Comparison of ENCODE assay signal across 1 cellular context in genomic region chr1:163321311-163322305, GRCh38.
TF ChIP-seq lines count a peak whose summit lies in the region.

TSS of gene NUF2 (plus strand) at chr1:163321954. CDS start at chr1:163326052, 4,098 bp downstream.

TF ChIP-seq in HepG2, 621 proteins besides CTCF, POLR2A, EP300 and RAD21 (continued from another document and continues in another):
- TF ChIP-seq CEBPG (CRISPR knock-in tag; IDR thresholded peaks at IDR 0.05) = peak; percentile 68
- peak; percentile 84; the same call in 1 of the 2 replicates for TF ChIP-seq SAFB2 (CRISPR knock-in tag; IDR thresholded peaks at IDR 0.05; ENCODE audit: borderline replicate concordance, low read depth)
- TF ChIP-seq ZNF501 (CRISPR knock-in tag; IDR thresholded peaks at IDR 0.05) = peak; percentile 99
- TF ChIP-seq ZNF792 (CRISPR knock-in tag; IDR thresholded peaks at IDR 0.05) = peak; percentile 99
- TF ChIP-seq, protein P1, sequence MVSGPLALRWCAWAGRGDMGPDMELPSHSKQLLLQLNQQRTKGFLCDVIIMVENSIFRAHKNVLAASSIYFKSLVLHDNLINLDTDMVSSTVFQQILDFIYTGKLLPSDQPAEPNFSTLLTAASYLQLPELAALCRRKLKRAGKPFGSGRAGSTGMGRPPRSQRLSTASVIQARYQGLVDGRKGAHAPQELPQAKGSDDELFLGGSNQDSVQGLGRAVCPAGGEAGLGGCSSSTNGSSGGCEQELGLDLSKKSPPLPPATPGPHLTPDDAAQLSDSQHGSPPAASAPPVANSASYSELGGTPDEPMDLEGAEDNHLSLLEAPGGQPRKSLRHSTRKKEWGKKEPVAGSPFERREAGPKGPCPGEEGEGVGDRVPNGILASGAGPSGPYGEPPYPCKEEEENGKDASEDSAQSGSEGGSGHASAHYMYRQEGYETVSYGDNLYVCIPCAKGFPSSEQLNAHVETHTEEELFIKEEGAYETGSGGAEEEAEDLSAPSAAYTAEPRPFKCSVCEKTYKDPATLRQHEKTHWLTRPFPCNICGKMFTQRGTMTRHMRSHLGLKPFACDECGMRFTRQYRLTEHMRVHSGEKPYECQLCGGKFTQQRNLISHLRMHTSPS (CRISPR knock-in tag; IDR thresholded peaks at IDR 0.05; ENCODE audit: low read depth) = no peak
- TF ChIP-seq ZNF274 (CRISPR knock-in tag; IDR thresholded peaks at IDR 0.05) = peak; percentile 95
- TF ChIP-seq MED13 (CRISPR knock-in tag; IDR thresholded peaks at IDR 0.05) = peak; percentile 89
- peak; percentile 97; the same call in 1 of the 2 replicates for TF ChIP-seq ZNF598 (CRISPR knock-in tag; IDR thresholded peaks at IDR 0.05; ENCODE audit: borderline replicate concordance)
- TF ChIP-seq ZNF33B (CRISPR knock-in tag; IDR thresholded peaks at IDR 0.05) = peak; percentile 81; the same call in 1 of the 2 replicates
- TF ChIP-seq TRAFD1 (CRISPR knock-in tag; IDR thresholded peaks at IDR 0.05; ENCODE audit: borderline replicate concordance) = no peak; the same call in 1 of the 2 replicates
- peak; percentile 48; the same call in 1 of the 2 replicates for TF ChIP-seq HHEX (CRISPR knock-in tag; IDR thresholded peaks at IDR 0.05)
- TF ChIP-seq ADNP (CRISPR knock-in tag; IDR thresholded peaks at IDR 0.05) = no peak
- TF ChIP-seq ZNF468 (CRISPR knock-in tag; IDR thresholded peaks at IDR 0.05) = no peak
- TF ChIP-seq HOXA7 (CRISPR knock-in tag; IDR thresholded peaks at IDR 0.05) = peak; percentile 49; the same call in 1 of the 2 replicates
- TF ChIP-seq ATM (IDR thresholded peaks at IDR 0.05; ENCODE audit: borderline replicate concordance) = no peak
- TF ChIP-seq NR3C1 (CRISPR knock-in tag; IDR thresholded peaks at IDR 0.05) = no peak
- TF ChIP-seq SMARCC2 (IDR thresholded peaks at IDR 0.05) = no peak
- TF ChIP-seq DMAP1 (CRISPR knock-in tag; IDR thresholded peaks at IDR 0.05) = peak; percentile 99
- TF ChIP-seq AHR (CRISPR knock-in tag; IDR thresholded peaks at IDR 0.05) = peak; percentile 99
- TF ChIP-seq, protein P2, sequence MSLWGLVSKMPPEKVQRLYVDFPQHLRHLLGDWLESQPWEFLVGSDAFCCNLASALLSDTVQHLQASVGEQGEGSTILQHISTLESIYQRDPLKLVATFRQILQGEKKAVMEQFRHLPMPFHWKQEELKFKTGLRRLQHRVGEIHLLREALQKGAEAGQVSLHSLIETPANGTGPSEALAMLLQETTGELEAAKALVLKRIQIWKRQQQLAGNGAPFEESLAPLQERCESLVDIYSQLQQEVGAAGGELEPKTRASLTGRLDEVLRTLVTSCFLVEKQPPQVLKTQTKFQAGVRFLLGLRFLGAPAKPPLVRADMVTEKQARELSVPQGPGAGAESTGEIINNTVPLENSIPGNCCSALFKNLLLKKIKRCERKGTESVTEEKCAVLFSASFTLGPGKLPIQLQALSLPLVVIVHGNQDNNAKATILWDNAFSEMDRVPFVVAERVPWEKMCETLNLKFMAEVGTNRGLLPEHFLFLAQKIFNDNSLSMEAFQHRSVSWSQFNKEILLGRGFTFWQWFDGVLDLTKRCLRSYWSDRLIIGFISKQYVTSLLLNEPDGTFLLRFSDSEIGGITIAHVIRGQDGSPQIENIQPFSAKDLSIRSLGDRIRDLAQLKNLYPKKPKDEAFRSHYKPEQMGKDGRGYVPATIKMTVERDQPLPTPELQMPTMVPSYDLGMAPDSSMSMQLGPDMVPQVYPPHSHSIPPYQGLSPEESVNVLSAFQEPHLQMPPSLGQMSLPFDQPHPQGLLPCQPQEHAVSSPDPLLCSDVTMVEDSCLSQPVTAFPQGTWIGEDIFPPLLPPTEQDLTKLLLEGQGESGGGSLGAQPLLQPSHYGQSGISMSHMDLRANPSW (CRISPR knock-in tag; IDR thresholded peaks at IDR 0.05; ENCODE audit: borderline replicate concordance) = peak; percentile 95; the same call in 1 of the 2 replicates
- peak; percentile 62 for TF ChIP-seq NFYB (CRISPR knock-in tag; IDR thresholded peaks at IDR 0.05)
- TF ChIP-seq FOXM1 (CRISPR knock-in tag; IDR thresholded peaks at IDR 0.05) = peak; percentile 98
- TF ChIP-seq, protein P3, sequence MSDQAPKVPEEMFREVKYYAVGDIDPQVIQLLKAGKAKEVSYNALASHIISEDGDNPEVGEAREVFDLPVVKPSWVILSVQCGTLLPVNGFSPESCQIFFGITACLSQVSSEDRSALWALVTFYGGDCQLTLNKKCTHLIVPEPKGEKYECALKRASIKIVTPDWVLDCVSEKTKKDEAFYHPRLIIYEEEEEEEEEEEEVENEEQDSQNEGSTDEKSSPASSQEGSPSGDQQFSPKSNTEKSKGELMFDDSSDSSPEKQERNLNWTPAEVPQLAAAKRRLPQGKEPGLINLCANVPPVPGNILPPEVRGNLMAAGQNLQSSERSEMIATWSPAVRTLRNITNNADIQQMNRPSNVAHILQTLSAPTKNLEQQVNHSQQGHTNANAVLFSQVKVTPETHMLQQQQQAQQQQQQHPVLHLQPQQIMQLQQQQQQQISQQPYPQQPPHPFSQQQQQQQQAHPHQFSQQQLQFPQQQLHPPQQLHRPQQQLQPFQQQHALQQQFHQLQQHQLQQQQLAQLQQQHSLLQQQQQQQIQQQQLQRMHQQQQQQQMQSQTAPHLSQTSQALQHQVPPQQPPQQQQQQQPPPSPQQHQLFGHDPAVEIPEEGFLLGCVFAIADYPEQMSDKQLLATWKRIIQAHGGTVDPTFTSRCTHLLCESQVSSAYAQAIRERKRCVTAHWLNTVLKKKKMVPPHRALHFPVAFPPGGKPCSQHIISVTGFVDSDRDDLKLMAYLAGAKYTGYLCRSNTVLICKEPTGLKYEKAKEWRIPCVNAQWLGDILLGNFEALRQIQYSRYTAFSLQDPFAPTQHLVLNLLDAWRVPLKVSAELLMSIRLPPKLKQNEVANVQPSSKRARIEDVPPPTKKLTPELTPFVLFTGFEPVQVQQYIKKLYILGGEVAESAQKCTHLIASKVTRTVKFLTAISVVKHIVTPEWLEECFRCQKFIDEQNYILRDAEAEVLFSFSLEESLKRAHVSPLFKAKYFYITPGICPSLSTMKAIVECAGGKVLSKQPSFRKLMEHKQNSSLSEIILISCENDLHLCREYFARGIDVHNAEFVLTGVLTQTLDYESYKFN (CRISPR knock-in tag; conservative IDR thresholded peaks at IDR 0.05) = peak; percentile 66
- TF ChIP-seq, protein P4, sequence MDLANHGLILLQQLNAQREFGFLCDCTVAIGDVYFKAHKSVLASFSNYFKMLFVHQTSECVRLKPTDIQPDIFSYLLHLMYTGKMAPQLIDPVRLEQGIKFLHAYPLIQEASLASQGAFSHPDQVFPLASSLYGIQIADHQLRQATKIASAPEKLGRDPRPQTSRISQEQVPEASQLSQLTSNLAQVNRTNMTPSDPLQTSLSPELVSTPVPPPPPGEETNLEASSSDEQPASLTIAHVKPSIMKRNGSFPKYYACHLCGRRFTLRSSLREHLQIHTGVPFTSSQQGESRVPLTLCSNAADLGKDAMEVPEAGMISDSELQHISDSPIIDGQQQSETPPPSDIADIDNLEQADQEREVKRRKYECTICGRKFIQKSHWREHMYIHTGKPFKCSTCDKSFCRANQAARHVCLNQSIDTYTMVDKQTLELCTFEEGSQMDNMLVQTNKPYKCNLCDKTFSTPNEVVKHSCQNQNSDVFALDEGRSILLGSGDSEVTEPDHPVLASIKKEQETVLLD (CRISPR knock-in tag; IDR thresholded peaks at IDR 0.05; ENCODE audit: low read depth) = peak; percentile 95
- TF ChIP-seq, protein P5, sequence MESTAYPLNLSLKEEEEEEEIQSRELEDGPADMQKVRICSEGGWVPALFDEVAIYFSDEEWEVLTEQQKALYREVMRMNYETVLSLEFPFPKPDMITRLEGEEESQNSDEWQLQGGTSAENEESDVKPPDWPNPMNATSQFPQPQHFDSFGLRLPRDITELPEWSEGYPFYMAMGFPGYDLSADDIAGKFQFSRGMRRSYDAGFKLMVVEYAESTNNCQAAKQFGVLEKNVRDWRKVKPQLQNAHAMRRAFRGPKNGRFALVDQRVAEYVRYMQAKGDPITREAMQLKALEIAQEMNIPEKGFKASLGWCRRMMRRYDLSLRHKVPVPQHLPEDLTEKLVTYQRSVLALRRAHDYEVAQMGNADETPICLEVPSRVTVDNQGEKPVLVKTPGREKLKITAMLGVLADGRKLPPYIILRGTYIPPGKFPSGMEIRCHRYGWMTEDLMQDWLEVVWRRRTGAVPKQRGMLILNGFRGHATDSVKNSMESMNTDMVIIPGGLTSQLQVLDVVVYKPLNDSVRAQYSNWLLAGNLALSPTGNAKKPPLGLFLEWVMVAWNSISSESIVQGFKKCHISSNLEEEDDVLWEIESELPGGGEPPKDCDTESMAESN (CRISPR knock-in tag; conservative IDR thresholded peaks at IDR 0.05) = peak; percentile 99
- peak; percentile 90; the same call in 1 of the 2 replicates for TF ChIP-seq GLI4 (CRISPR knock-in tag; IDR thresholded peaks at IDR 0.05; ENCODE audit: borderline replicate concordance)
- TF ChIP-seq CHD4 (IDR thresholded peaks at IDR 0.05; ENCODE audit: borderline replicate concordance, low read length) = no peak
- peak; percentile 54; the same call in 1 of the 2 replicates for TF ChIP-seq NFE2L1 (CRISPR knock-in tag; IDR thresholded peaks at IDR 0.05; ENCODE audit: borderline replicate concordance)
- TF ChIP-seq FOSL1 (CRISPR knock-in tag; IDR thresholded peaks at IDR 0.05; ENCODE audit: borderline replicate concordance) = peak; percentile 43; the same call in 1 of the 2 replicates
- no peak; the same call in 1 of the 2 replicates for TF ChIP-seq RBAK (CRISPR knock-in tag; IDR thresholded peaks at IDR 0.05)
- no peak for TF ChIP-seq ZBTB46 (CRISPR knock-in tag; IDR thresholded peaks at IDR 0.05; ENCODE audit: borderline replicate concordance)
- TF ChIP-seq ZGPAT (CRISPR knock-in tag; IDR thresholded peaks at IDR 0.05) = peak; percentile 99
- TF ChIP-seq HMGA1 (CRISPR knock-in tag; conservative IDR thresholded peaks at IDR 0.05) = no peak
- TF ChIP-seq MAFK (conservative IDR thresholded peaks at IDR 0.05 in 1 of 2, IDR thresholded peaks at IDR 0.05 in 1 of 2; ENCODE audit: low read length in 2 of 2) = peak; percentile 95 to 98
- TF ChIP-seq ASH2L (IDR thresholded peaks at IDR 0.05; ENCODE audit: insufficient read length, low read depth, low read length) = peak; percentile 99
- TF ChIP-seq, protein P6, sequence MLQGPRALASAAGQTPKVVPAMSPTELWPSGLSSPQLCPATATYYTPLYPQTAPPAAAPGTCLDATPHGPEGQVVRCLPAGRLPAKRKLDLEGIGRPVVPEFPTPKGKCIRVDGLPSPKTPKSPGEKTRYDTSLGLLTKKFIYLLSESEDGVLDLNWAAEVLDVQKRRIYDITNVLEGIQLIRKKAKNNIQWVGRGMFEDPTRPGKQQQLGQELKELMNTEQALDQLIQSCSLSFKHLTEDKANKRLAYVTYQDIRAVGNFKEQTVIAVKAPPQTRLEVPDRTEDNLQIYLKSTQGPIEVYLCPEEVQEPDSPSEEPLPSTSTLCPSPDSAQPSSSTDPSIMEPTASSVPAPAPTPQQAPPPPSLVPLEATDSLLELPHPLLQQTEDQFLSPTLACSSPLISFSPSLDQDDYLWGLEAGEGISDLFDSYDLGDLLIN (CRISPR knock-in tag; IDR thresholded peaks at IDR 0.05; ENCODE audit: borderline replicate concordance) = peak; percentile 98
- TF ChIP-seq, protein P7, sequence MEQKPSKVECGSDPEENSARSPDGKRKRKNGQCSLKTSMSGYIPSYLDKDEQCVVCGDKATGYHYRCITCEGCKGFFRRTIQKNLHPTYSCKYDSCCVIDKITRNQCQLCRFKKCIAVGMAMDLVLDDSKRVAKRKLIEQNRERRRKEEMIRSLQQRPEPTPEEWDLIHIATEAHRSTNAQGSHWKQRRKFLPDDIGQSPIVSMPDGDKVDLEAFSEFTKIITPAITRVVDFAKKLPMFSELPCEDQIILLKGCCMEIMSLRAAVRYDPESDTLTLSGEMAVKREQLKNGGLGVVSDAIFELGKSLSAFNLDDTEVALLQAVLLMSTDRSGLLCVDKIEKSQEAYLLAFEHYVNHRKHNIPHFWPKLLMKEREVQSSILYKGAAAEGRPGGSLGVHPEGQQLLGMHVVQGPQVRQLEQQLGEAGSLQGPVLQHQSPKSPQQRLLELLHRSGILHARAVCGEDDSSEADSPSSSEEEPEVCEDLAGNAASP (CRISPR knock-in tag; IDR thresholded peaks at IDR 0.05; ENCODE audit: borderline replicate concordance) = peak; percentile 91
- peak; percentile 98 for TF ChIP-seq IRX3 (CRISPR knock-in tag; IDR thresholded peaks at IDR 0.05; ENCODE audit: borderline replicate concordance, low read depth)
- peak; percentile 86; the same call in 1 of the 2 replicates for TF ChIP-seq ZNF83 (CRISPR knock-in tag; IDR thresholded peaks at IDR 0.05; ENCODE audit: borderline replicate concordance)
- peak; percentile 86 for TF ChIP-seq RXRB (CRISPR knock-in tag; IDR thresholded peaks at IDR 0.05; ENCODE audit: borderline replicate concordance)
- TF ChIP-seq ARHGAP35 (CRISPR knock-in tag; IDR thresholded peaks at IDR 0.05; ENCODE audit: borderline replicate concordance) = peak; percentile 83; the same call in 1 of the 2 replicates
- TF ChIP-seq SP2 (CRISPR knock-in tag; IDR thresholded peaks at IDR 0.05) = peak; percentile 94
- peak; percentile 44; the same call in 1 of the 2 replicates for TF ChIP-seq KDM6A (CRISPR knock-in tag; IDR thresholded peaks at IDR 0.05; ENCODE audit: low read depth)
- no peak for TF ChIP-seq SNRNP70 (IDR thresholded peaks at IDR 0.05; ENCODE audit: low read depth, low read length)
